Comparison of ENCODE assay signal across 8 cellular contexts in the genomic region with DNA sequence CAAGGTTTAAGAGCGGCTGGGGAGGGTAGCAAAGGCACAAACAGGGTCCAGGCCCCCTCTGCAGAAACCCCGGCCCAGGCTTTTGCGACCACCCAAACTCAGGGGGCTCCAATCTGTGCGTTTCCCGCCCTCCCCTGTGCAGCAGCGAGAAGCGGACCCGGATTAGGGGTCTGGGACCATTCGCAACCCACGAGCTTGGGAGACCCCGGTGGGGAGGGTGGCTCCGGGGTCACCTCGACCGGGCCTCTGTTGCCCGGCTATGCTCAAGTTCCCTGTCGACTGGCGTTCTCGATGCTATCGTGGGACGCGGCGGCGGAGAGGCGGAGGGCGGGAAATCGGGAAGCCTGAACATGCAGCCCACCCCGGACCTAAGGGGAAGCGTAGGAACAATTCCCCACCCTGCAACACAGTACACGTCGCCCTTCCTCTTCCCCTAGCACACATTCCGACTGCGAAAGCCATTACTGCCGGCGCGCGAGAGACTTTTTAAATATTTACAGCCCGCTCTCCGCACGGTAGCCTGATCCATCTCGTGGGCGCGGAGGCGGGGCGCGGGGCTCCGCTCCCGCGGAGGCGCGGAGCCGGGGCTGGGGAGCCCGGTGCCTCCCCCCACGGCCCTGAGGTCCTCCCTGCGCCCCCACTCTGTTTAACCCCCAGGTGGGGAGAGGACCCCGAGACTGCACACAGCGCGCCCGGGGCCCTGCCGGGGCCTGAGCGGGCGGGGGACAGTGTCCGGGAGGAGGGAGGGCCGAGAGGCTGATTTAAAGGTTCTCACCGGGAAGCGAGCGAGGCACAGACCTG. TPM values are rescaled to one million over a fixed set of nuclear protein-coding genes. Genes with fewer than 3 reads are reported as not detected.
DNase-seq lines count a peak whose midpoint lies in the region; ATAC-seq and TF ChIP-seq lines count a peak whose summit lies in the region.

No MANE protein-coding gene starts in this region.

- intact Hi-C loops in CD4-positive, alpha-beta memory T cell (cut with micrococcal nuclease), result no loop called here
- intact Hi-C loops in PC-3 (cut with micrococcal nuclease) (no loop called here), esophagus muscularis mucosa (cut with DNase I) (no loop called here)

- peaks cover 5% of the 10 kb centered on the region for H3K4me1 ChIP-seq in CD4-positive, alpha-beta memory T cell (ENCODE audit: insufficient read depth, low read length)
- peaks cover 27% of the 10 kb centered on the region for H3K4me1 ChIP-seq in PC-3 (ENCODE audit: insufficient read depth, low read length)
- H3K4me1 ChIP-seq in esophagus muscularis mucosa, result peaks cover 31 to 54% (median 41%) of the 10 kb centered on the region in 4 donors

- CTCF ChIA-PET in CD4-positive, alpha-beta memory T cell (lab: Charles Lee; ENCODE audit: partially characterized antibody), result no interaction called here
- CTCF ChIA-PET in PC-3 (lab: Charles Lee), result no interaction called here

- TF ChIP-seq EP300 in esophagus muscularis mucosa (IDR thresholded peaks at IDR 0.05), result no peak

- peak overlapping the region; percentile 49 to 72 (median 60) for H3K4me3 Mint-ChIP-seq in CD4-positive, alpha-beta memory T cell

- H3K27ac ChIP-seq in CD4-positive, alpha-beta memory T cell (ENCODE audit: low read depth, low read length), result no peak overlapping the region
- H3K27ac ChIP-seq in PC-3 (ENCODE audit: low read length) (no peak overlapping the region), esophagus muscularis mucosa (replicated peaks in 1 of 4) (peak overlapping the region in 3 of 4 donors; percentile 34 to 65 (median 51))

- H3K4me2 ChIP-seq in PC-3 (ENCODE audit: low read length), result peak overlapping the region; percentile 96

- H3K79me2 ChIP-seq in PC-3 (ENCODE audit: low read length), result no peaks in the 10 kb centered on the region

- H3K9me2 ChIP-seq in PC-3 (replicated peaks; ENCODE audit: low read length), result no peaks in the 10 kb centered on the region

- no peaks in the 10 kb centered on the region for H3K36me3 Mint-ChIP-seq in CD4-positive, alpha-beta memory T cell

- WGBS in esophagus muscularis mucosa, result 7% methylated on average over 23 of the region's 66 CpGs

- H3F3A ChIP-seq in PC-3 (ENCODE audit: low read length, unreplicated experiment), result no peaks in the 10 kb centered on the region

- peak overlapping the region; percentile 63 for H3K9ac ChIP-seq in PC-3 (ENCODE audit: low read length)

- no peak overlapping the region for H3K27ac Mint-ChIP-seq in CD4-positive, alpha-beta memory T cell

- no peak for DNase-seq in CD4-positive, alpha-beta memory T cell
- DNase-seq in PC-3, result no peak
- no peak for DNase-seq in esophagus muscularis mucosa (ENCODE audit: extremely low spot score)
- no peak for DNase-seq in omental fat pad (ENCODE audit: low spot score)
- DNase-seq in SKM-1 treated with dmso at 0.1 percent for 144 hours (lab: John Stamatoyannopoulos, UW; ENCODE audit: unreplicated experiment), result no peak
- no peak for DNase-seq in dedifferentiated amniotic fluid mesenchymal stem cell (ENCODE audit: extremely low spot score)
- no peak for DNase-seq in GM19238 (ENCODE audit: insufficient read length, low spot score)

- no peaks in the 10 kb centered on the region for H4K20me1 ChIP-seq in PC-3 (ENCODE audit: low read length)

- no peaks in the 10 kb centered on the region for H3K9me3 ChIP-seq in CD4-positive, alpha-beta memory T cell (ENCODE audit: control insufficient read depth in 1 of 2, low read length in 2 of 2)
- H3K9me3 ChIP-seq in PC-3 (ENCODE audit: low read length) (no peaks in the 10 kb centered on the region), esophagus muscularis mucosa (no peaks in the 10 kb centered on the region)

- POLR2A ChIA-PET in CD4-positive, alpha-beta memory T cell (lab: Charles Lee; ENCODE audit: partially characterized antibody), result interaction anchor here (0.6 to 1.1 kb wide), 7 partner anchors 31 to 177 kb away, joined by 3 to 4 read pairs (median 3); a partner anchor contains a TSS
- POLR2A ChIA-PET in PC-3 (lab: Charles Lee; ENCODE audit: unreplicated experiment), result no interaction called here

- peaks cover 0 to 19% (median under 1%) of the 10 kb centered on the region in 4 donors for H3K4me1 Mint-ChIP-seq in CD4-positive, alpha-beta memory T cell

- peak overlapping the region in 1 of 2 donors; percentile 19 for H3K4me3 ChIP-seq in CD4-positive, alpha-beta memory T cell (ENCODE audit: low read length in 2 of 2)
- H3K4me3 ChIP-seq in PC-3 (ENCODE audit: low read length), result peak overlapping the region; percentile 77
- peak overlapping the region; percentile 57 to 66 (median 58) for H3K4me3 ChIP-seq in esophagus muscularis mucosa

- H2AFZ ChIP-seq in PC-3 (ENCODE audit: low read length), result peak overlapping the region; percentile 86

- ATAC-seq in PC-3, result peak; percentile 17
- ATAC-seq in omental fat pad (ENCODE audit: low FRiP score), result peak; percentile 41
- no peak for ATAC-seq in GM18502 (IDR thresholded peaks at IDR 0.05; ENCODE audit: poor library complexity, unreplicated experiment)

- H3K27me3 Mint-ChIP-seq in CD4-positive, alpha-beta memory T cell, result no peaks in the 10 kb centered on the region

- H3K9me3 Mint-ChIP-seq in CD4-positive, alpha-beta memory T cell, result no peaks in the 10 kb centered on the region

- BruUV-seq in PC-3 (replicated peaks; lab: Mats Ljungman, UMichigan), result no TSS peak

- no peaks in the 10 kb centered on the region for H3K36me3 ChIP-seq in CD4-positive, alpha-beta memory T cell (ENCODE audit: insufficient read depth, low read length)
- no peaks in the 10 kb centered on the region for H3K36me3 ChIP-seq in PC-3 (ENCODE audit: low read depth, low read length)
- H3K36me3 ChIP-seq in esophagus muscularis mucosa, result no peaks in the 10 kb centered on the region

- H3K27me3 ChIP-seq in CD4-positive, alpha-beta memory T cell (ENCODE audit: insufficient read depth, low read length), result no peaks in the 10 kb centered on the region
- no peaks in the 10 kb centered on the region for H3K27me3 ChIP-seq in PC-3 (ENCODE audit: low read length)
- H3K27me3 ChIP-seq in esophagus muscularis mucosa, result peaks cover 0 to 22% (median 2%) of the 10 kb centered on the region in 4 donors

- TF ChIP-seq CTCF in PC-3 (conservative IDR thresholded peaks at IDR 0.05; ENCODE audit: low read depth, low read length) (no peak), esophagus muscularis mucosa (IDR thresholded peaks at IDR 0.05) (no peak), omental fat pad (IDR thresholded peaks at IDR 0.05) (no peak)

- no peak for TF ChIP-seq POLR2A in esophagus muscularis mucosa (IDR thresholded peaks at IDR 0.05; ENCODE audit: low read depth)

RNA-seq across cellular contexts. Expression of a gene that starts 48.1 kb away (rescaled TPM):
- 10 to 100 TPM; 47.1 to 48.7 TPM for total RNA-seq in CD4-positive, alpha-beta memory T cell
- 1 to 10 TPM; 1.9 to 7.0 TPM for polyA plus RNA-seq in CD4-positive, alpha-beta memory T cell
- total RNA-seq in PC-3 (2014; rRNA removed) (21.8 and 41.9 TPM in 2 replicates), esophagus muscularis mucosa (10 to 100 TPM; 19.9 to 32.5 (median 26.0) TPM), omental fat pad (10 to 100 TPM; 12.8 to 28.8 (median 18.6) TPM)

Comparison
In these comparisons a context has a peak if more than half of its experiments do, and no peak if none do; other contexts are left out.
1. H3K27ac ChIP-seq: peak in esophagus muscularis mucosa (3 of 4); none in CD4-positive, alpha-beta memory T cell (single experiment) and PC-3 (single experiment).